In genomic region chr12:71157601-71158233, GRCh38 we compare ENCODE assay signal across 12 cellular contexts. TPM values are rescaled to one million over a fixed set of nuclear protein-coding genes. Genes with fewer than 3 reads are reported as not detected.
DNase-seq lines count a peak whose midpoint lies in the region; ATAC-seq and TF ChIP-seq lines count a peak whose summit lies in the region.
"Had no signal": no experiment of that assay in that cellular context is flagged by ENCODE, and none has a peak within 500 bp of the region (broad histone marks: within the 10 kb centered on the region; RNA-seq: fewer than 3 reads in every experiment).

Gene TSPAN8 (minus strand): TSS chr12:71157999. CDS start chr12:71157678, 321 bp downstream.

- peak within 1 kb of the TSS in 1 of 2 experiments; percentile 8; a peak in 1 of 4 replicates for H3K4me3 ChIP-seq in Panc1 (ENCODE audit: low read depth in 2 of 2, low read length in 2 of 2)
- peak within 1 kb of the TSS in 1 of 3 donors; percentile 4 for H3K4me3 ChIP-seq in right lobe of liver
- H3K4me3 ChIP-seq in testis: no peak within 1 kb of the TSS

- H3K27me3 ChIP-seq in Panc1 (ENCODE audit: control insufficient read depth, insufficient read depth, low read length) (no peaks in the 10 kb centered on the region; the same call in 1 of the 2 replicates), right lobe of liver (no peaks in the 10 kb centered on the region), testis (no peaks in the 10 kb centered on the region)

- intact Hi-C loops in Panc1 (cut with micrococcal nuclease; ENCODE audit: unreplicated experiment) (no loop called here), right lobe of liver (cut with DNase I) (no loop called here), testis (cut with DNase I; ENCODE audit: low total_unique reads) (no loop called here)

- no peak for TF ChIP-seq POLR2A in right lobe of liver (IDR thresholded peaks at IDR 0.05)
- no peak for TF ChIP-seq POLR2A in testis (IDR thresholded peaks at IDR 0.05)

- TF ChIP-seq CTCF in Panc1 (IDR thresholded peaks at IDR 0.05) (no peak), right lobe of liver (IDR thresholded peaks at IDR 0.05) (no peak), testis (IDR thresholded peaks at IDR 0.05) (no peak)

- H3K9me3 ChIP-seq in Panc1 (ENCODE audit: control insufficient read depth, insufficient read depth, low read depth, low read length) (no peaks in the 10 kb centered on the region), right lobe of liver (no peaks in the 10 kb centered on the region), testis (no peaks in the 10 kb centered on the region)

- POLR2A ChIA-PET in Panc1 (lab: Charles Lee): no interaction called here

- H3K36me3 ChIP-seq in Panc1 (ENCODE audit: control insufficient read depth, insufficient read depth, low read length) (no peaks in the 10 kb centered on the region), right lobe of liver (no peaks in the 10 kb centered on the region), testis (ENCODE audit: low read depth, missing control alignments) (no peaks in the 10 kb centered on the region)

- in situ Hi-C loops in Panc1 (cut with HindIII; ENCODE audit: low pct_unique_long_range_greater_than_20kb, low sequenced_read_pairs): no loop called here

- H3K27ac ChIP-seq in Panc1 (ENCODE audit: low read length): peak within 1 kb of the TSS; percentile 63; the same call in 1 of the 2 replicates
- peak within 1 kb of the TSS; percentile 12 to 35 (median 13) for H3K27ac ChIP-seq in right lobe of liver
- peak within 1 kb of the TSS; percentile 49 to 62 for H3K27ac ChIP-seq in testis

- peaks cover 5% of the 10 kb centered on the region; the same call in 1 of the 2 replicates for H3K4me1 ChIP-seq in Panc1 (ENCODE audit: control insufficient read depth, insufficient read depth, low read length)
- H3K4me1 ChIP-seq in right lobe of liver: peaks cover 0 to 37% (median 5%) of the 10 kb centered on the region in 4 donors
- peaks cover 3% of the 10 kb centered on the region for H3K4me1 ChIP-seq in testis

- peak; percentile 86 for ATAC-seq in Panc1
- peak; percentile 7 to 67 (median 24) for ATAC-seq in right lobe of liver
- no peak for ATAC-seq in GM19023 (IDR thresholded peaks at IDR 0.05; ENCODE audit: unreplicated experiment)
- no peak for ATAC-seq in GM18502 (IDR thresholded peaks at IDR 0.05; ENCODE audit: poor library complexity, unreplicated experiment)
- no peak for ATAC-seq in GM19324 (IDR thresholded peaks at IDR 0.05; ENCODE audit: low FRiP score, unreplicated experiment)
- ATAC-seq: activated CD4-positive, alpha-beta T cell treated with anti-CD3 and anti-CD28 coated beads for 36 hours; HCT116 had no signal

- CTCF ChIA-PET in Panc1 (lab: Charles Lee): no interaction called here

- DNase-seq in NCI-H1092 treated with DMSO at 0.1 percent for 48 hours (lab: John Stamatoyannopoulos, UW) (peak; percentile 86), Panc1 (ENCODE audit: low read depth, low spot score) (no peak), right lobe of liver (no peak), testis (peak; percentile 32)
- no peak for DNase-seq in effector CD8-positive, alpha-beta T cell (lab: John Stamatoyannopoulos, UW)
- DNase-seq: activated CD4-positive, alpha-beta T cell treated with anti-CD3 and anti-CD28 coated beads for 36 hours; activated naive CD4-positive, alpha-beta T cell; Right ventricle myocardium superior had no signal

- BruUV-seq in Panc1 (replicated peaks; lab: Mats Ljungman, UMichigan): no TSS peak

- 42% methylated on average over 7 of the region's 7 CpGs for WGBS in right lobe of liver (ENCODE audit: insufficient coverage, low coverage, low lambda C conversion rate, missing lambda C conversion rate)
- 49 to 58% methylated on average over 7 of the region's 7 CpGs for WGBS in testis, 2 donors

RNA-seq across cellular contexts. Expression of gene TSPAN8, which starts in this region (rescaled TPM):
- 4.2 TPM for total RNA-seq in Panc1 (2021; ENCODE audit: unreplicated experiment)
- polyA plus RNA-seq in Panc1 (2012; ENCODE audit: insufficient read length): 2.0 TPM
- total RNA-seq in right lobe of liver: 10 to 100 TPM in 3 of 6 experiments, 1 to 10 TPM in 3; 2.0 to 12.6 (median 7.8) TPM
- total RNA-seq in testis: 1 to 10 TPM; 1.3 to 4.7 TPM
- 6.2 TPM for polyA plus RNA-seq in testis (ENCODE audit: insufficient read depth, low read depth, low replicate concordance)
- total RNA-seq: activated CD4-positive, alpha-beta T cell treated with anti-CD3 and anti-CD28 coated beads for 36 hours; Right ventricle myocardium superior had no signal

Comparison
In these comparisons a context has a peak if more than half of its experiments do, and no peak if none do; other contexts are left out.
1. DNase-seq: peak in NCI-H1092 treated with DMSO at 0.1 percent for 48 hours (single experiment) and testis (single experiment); none in Panc1 (single experiment), right lobe of liver (0 of 3) and effector CD8-positive, alpha-beta T cell (single experiment).
2. ATAC-seq: peak in Panc1 (single experiment) and right lobe of liver (4 of 4); none in GM19023 (single experiment), GM18502 (single experiment) and GM19324 (single experiment).
3. H3K27ac ChIP-seq: peak in every context shown above with its lines; median percentile 63 in Panc1; 56 in testis; 13 in right lobe of liver.